Comparison of ENCODE assay signal across 12 cellular contexts in genomic region chr5:132267931-132268501, GRCh38. TPM values are rescaled to one million over a fixed set of nuclear protein-coding genes. Genes with fewer than 3 reads are reported as not detected.
DNase-seq lines count a peak whose midpoint lies in the region; ATAC-seq and TF ChIP-seq lines count a peak whose summit lies in the region.
"Had no signal": no experiment of that assay in that cellular context is flagged by ENCODE, and none has a peak within 500 bp of the region (broad histone marks: within the 10 kb centered on the region; RNA-seq: fewer than 3 reads in every experiment).

No MANE protein-coding gene starts in this region.

- peaks cover 36% of the 10 kb centered on the region for H3K4me1 Mint-ChIP-seq in activated CD8-positive, alpha-beta T cell treated with anti-CD3 and anti-CD28 coated beads for 36 hours (ENCODE audit: low read depth)
- peaks cover 59% of the 10 kb centered on the region for H3K4me1 Mint-ChIP-seq in stimulated activated naive CD8-positive, alpha-beta T cell treated with anti-CD3 and anti-CD28 coated beads, Interleukin-15, amount 100 ng/mL, for 72 hours

- H3K27me3 Mint-ChIP-seq in activated CD8-positive, alpha-beta T cell treated with anti-CD3 and anti-CD28 coated beads for 36 hours, result peaks cover 7% of the 10 kb centered on the region
- H3K27me3 Mint-ChIP-seq in stimulated activated naive CD8-positive, alpha-beta T cell treated with anti-CD3 and anti-CD28 coated beads, Interleukin-15, amount 100 ng/mL, for 72 hours, result peaks cover 2% of the 10 kb centered on the region

- CTCF ChIA-PET in activated CD8-positive, alpha-beta T cell treated with anti-CD3 and anti-CD28 coated beads for 36 hours (lab: Charles Lee), result interaction anchor here (1.1 to 1.5 kb wide), 2 partner anchors 101 to 203 kb away, joined by 4 read pairs; no protein-coding TSS in a partner anchor

- intact Hi-C loops in activated CD8-positive, alpha-beta T cell treated with anti-CD3 and anti-CD28 coated beads for 36 hours (cut with micrococcal nuclease), result no loop called here

- no peak overlapping the region for H3K4me3 Mint-ChIP-seq in activated CD8-positive, alpha-beta T cell treated with anti-CD3 and anti-CD28 coated beads for 36 hours
- H3K4me3 Mint-ChIP-seq in stimulated activated naive CD8-positive, alpha-beta T cell treated with anti-CD3 and anti-CD28 coated beads, Interleukin-15, amount 100 ng/mL, for 72 hours, result no peak overlapping the region
- H3K4me3 Mint-ChIP-seq: activated naive CD8-positive, alpha-beta T cell treated with anti-CD3 and anti-CD28 coated beads, Interleukin-2, amount 10 ng/mL, durations not matched to agents 7 days and 5 days; effector memory CD8-positive, alpha-beta T cell had no signal

- H3K9me3 Mint-ChIP-seq in activated CD8-positive, alpha-beta T cell treated with anti-CD3 and anti-CD28 coated beads for 36 hours, result no peaks in the 10 kb centered on the region
- H3K9me3 Mint-ChIP-seq in stimulated activated naive CD8-positive, alpha-beta T cell treated with anti-CD3 and anti-CD28 coated beads, Interleukin-15, amount 100 ng/mL, for 72 hours, result no peaks in the 10 kb centered on the region
- H3K9me3 Mint-ChIP-seq: activated naive CD8-positive, alpha-beta T cell treated with anti-CD3 and anti-CD28 coated beads, Interleukin-2, amount 10 ng/mL, durations not matched to agents 7 days and 5 days; effector memory CD8-positive, alpha-beta T cell had no signal

- ATAC-seq in GM21619 (IDR thresholded peaks at IDR 0.05; ENCODE audit: unreplicated experiment), result peak; percentile 11
- peak; percentile 16 for ATAC-seq in activated CD8-positive, alpha-beta T cell treated with anti-CD3 and anti-CD28 coated beads for 36 hours
- no peak for ATAC-seq in left lobe of liver
- no peak for ATAC-seq in stimulated activated naive CD8-positive, alpha-beta T cell treated with anti-CD3 and anti-CD28 coated beads, Interleukin-15, amount 100 ng/mL, for 72 hours
- no peak for ATAC-seq in GM19467 (IDR thresholded peaks at IDR 0.05; ENCODE audit: unreplicated experiment)
- ATAC-seq: effector memory CD8-positive, alpha-beta T cell; heart right ventricle had no signal

- POLR2A ChIA-PET in activated CD8-positive, alpha-beta T cell treated with anti-CD3 and anti-CD28 coated beads for 36 hours (lab: Charles Lee), result interaction anchor here (2.4 kb wide), 1 partner anchor 26 kb away, joined by 7 read pairs; the partner anchor contains the start of gene SLC22A4

- H3K36me3 Mint-ChIP-seq in activated CD8-positive, alpha-beta T cell treated with anti-CD3 and anti-CD28 coated beads for 36 hours (ENCODE audit: low read depth), result no peaks in the 10 kb centered on the region
- H3K36me3 Mint-ChIP-seq: activated naive CD8-positive, alpha-beta T cell treated with anti-CD3 and anti-CD28 coated beads, Interleukin-2, amount 10 ng/mL, durations not matched to agents 7 days and 5 days had no signal

- no peak for DNase-seq in activated CD8-positive, alpha-beta T cell treated with anti-CD3 and anti-CD28 coated beads for 36 hours
- peak; percentile 39 for DNase-seq in left lobe of liver (ENCODE audit: low spot score)
- DNase-seq in stimulated activated naive CD8-positive, alpha-beta T cell treated with anti-CD3 and anti-CD28 coated beads, Interleukin-15, amount 100 ng/mL, for 72 hours, result peak in 1 of 2 donors; percentile 10
- DNase-seq in iPS-NIHi7 (ENCODE audit: extremely low spot score), result no peak
- no peak for DNase-seq in NCI-H82 treated with DMSO at 0.1 percent for 48 hours (lab: John Stamatoyannopoulos, UW; ENCODE audit: unreplicated experiment)
- DNase-seq in NCI-H1105 (lab: John Stamatoyannopoulos, UW), result no peak
- DNase-seq: activated naive CD8-positive, alpha-beta T cell treated with anti-CD3 and anti-CD28 coated beads, Interleukin-2, amount 10 ng/mL, durations not matched to agents 7 days and 5 days; effector memory CD8-positive, alpha-beta T cell; NCI-H1048 had no signal

- TF ChIP-seq CTCF in activated CD8-positive, alpha-beta T cell treated with anti-CD3 and anti-CD28 coated beads for 36 hours (IDR thresholded peaks at IDR 0.05), result no peak

- H3K27ac Mint-ChIP-seq in activated CD8-positive, alpha-beta T cell treated with anti-CD3 and anti-CD28 coated beads for 36 hours, result no peak overlapping the region
- peak overlapping the region; percentile 30 to 90 for H3K27ac Mint-ChIP-seq in stimulated activated naive CD8-positive, alpha-beta T cell treated with anti-CD3 and anti-CD28 coated beads, Interleukin-15, amount 100 ng/mL, for 72 hours
- H3K27ac Mint-ChIP-seq: effector memory CD8-positive, alpha-beta T cell had no signal

RNA-seq across cellular contexts. Expression of gene PDLIM4, which starts 10.5 kb away (rescaled TPM):
- not detected for total RNA-seq in activated CD8-positive, alpha-beta T cell treated with anti-CD3 and anti-CD28 coated beads for 36 hours
- 0.88 TPM for total RNA-seq in left lobe of liver

RNA-seq across cellular contexts. Expression of gene SLC22A4, which starts 26.2 kb away (rescaled TPM):
- under 1 TPM; 0.74 to 0.88 TPM for total RNA-seq in activated CD8-positive, alpha-beta T cell treated with anti-CD3 and anti-CD28 coated beads for 36 hours
- 0.20 TPM for total RNA-seq in left lobe of liver

RNA-seq across cellular contexts. Expression of gene P4HA2, which starts 40.4 kb away (rescaled TPM):
- total RNA-seq in activated CD8-positive, alpha-beta T cell treated with anti-CD3 and anti-CD28 coated beads for 36 hours, result 10 to 100 TPM; 17.3 to 18.6 TPM
- 13.8 TPM for total RNA-seq in left lobe of liver

Comparison
In these comparisons a context has a peak if more than half of its experiments do, and no peak if none do; other contexts are left out.
1. ATAC-seq: peak in GM21619 (single experiment) and activated CD8-positive, alpha-beta T cell treated with anti-CD3 and anti-CD28 coated beads for 36 hours (single experiment); none in left lobe of liver (single experiment), stimulated activated naive CD8-positive, alpha-beta T cell treated with anti-CD3 and anti-CD28 coated beads, Interleukin-15, amount 100 ng/mL, for 72 hours (single experiment) and GM19467 (single experiment).